8 cellular contexts compared by ENCODE assay signal in the genomic region with DNA sequence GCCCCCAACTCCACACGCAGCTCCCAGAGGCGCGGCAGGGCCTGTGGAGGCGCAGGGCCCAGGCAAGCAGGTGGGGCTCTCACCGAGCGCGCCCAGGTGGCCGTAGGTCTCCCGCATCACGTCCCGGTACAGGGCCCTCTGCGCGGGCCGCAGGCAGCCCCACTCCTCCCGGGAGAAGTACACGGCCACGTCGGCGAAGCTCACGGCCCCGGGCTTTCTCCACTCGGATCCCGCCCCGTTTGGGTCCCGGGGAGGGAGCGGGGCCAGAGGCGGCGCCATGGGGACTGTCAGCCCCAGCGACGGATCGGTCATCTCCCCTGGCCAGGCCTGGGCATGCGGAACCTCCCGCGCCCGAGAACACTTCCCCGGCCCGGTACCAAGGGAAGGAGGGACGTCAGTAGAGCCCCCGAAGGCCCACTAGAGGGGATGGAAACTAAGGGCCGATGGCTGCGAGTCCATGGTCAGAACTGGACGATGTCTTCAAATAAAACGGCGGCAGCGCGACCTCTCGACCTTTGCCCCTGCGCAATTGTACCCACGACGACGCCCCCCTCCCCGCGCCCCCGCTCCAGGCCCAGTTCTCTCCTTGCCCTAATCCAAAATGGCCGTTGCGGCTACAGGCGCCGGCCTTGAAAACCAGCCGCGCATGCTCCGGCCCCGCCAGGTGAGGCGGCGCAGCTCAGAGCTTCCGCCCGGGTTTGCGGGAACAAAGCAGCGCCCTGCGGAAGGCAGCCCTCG. TPM values are rescaled to one million over a fixed set of nuclear protein-coding genes. Genes with fewer than 3 reads are reported as not detected.
DNase-seq lines count a peak whose midpoint lies in the region; ATAC-seq, FAIRE-seq and TF ChIP-seq lines count a peak whose summit lies in the region.

A gene (minus strand): TSS at position 491 of the 738 bp plus-strand sequence. CDS start 179 bp downstream, at position 312.

- no peaks in the 10 kb centered on the region for H3K27me3 ChIP-seq in HCT116 (ENCODE audit: insufficient read depth, low read length)
- no peaks in the 10 kb centered on the region for H3K27me3 ChIP-seq in pancreas
- H3K27me3 ChIP-seq in thyroid gland, result no peaks in the 10 kb centered on the region

- peaks cover 36% of the 10 kb centered on the region for H3K36me3 Mint-ChIP-seq in activated naive CD8-positive, alpha-beta T cell treated with anti-CD3 and anti-CD28 coated beads for 36 hours

- no peaks in the 10 kb centered on the region for H3K27me3 Mint-ChIP-seq in activated naive CD8-positive, alpha-beta T cell treated with anti-CD3 and anti-CD28 coated beads for 36 hours

- peak within 1 kb of the TSS; percentile 99 for H3K27ac Mint-ChIP-seq in activated naive CD8-positive, alpha-beta T cell treated with anti-CD3 and anti-CD28 coated beads for 36 hours

- H3K4me1 ChIP-seq in HCT116 (ENCODE audit: control insufficient read depth in 1 of 2, insufficient read depth in 2 of 2, low read length in 2 of 2) (peaks cover 6 to 39% of the 10 kb centered on the region in 2 experiments; a peak in 3 of 4 replicates), pancreas (peaks cover 7 to 9% (median 8%) of the 10 kb centered on the region in 3 donors), thyroid gland (peaks cover 16 to 17% of the 10 kb centered on the region in 2 donors)

- peaks cover 32% of the 10 kb centered on the region for H3K4me1 Mint-ChIP-seq in activated naive CD8-positive, alpha-beta T cell treated with anti-CD3 and anti-CD28 coated beads for 36 hours

- peak within 1 kb of the TSS; percentile 98 for H3K4me3 Mint-ChIP-seq in activated naive CD8-positive, alpha-beta T cell treated with anti-CD3 and anti-CD28 coated beads for 36 hours

- peak within 1 kb of the TSS; percentile 78 for H3K9ac ChIP-seq in HCT116 (ENCODE audit: low read length)

- TF ChIP-seq CTCF in HCT116 (IDR thresholded peaks at IDR 0.05 in 2 of 3, conservative IDR thresholded peaks at IDR 0.05 in 1 of 3; ENCODE audit: borderline replicate concordance in 1 of 3, insufficient read depth in 1 of 3, low read depth in 2 of 3, low read length in 2 of 3) (no peak), pancreas (IDR thresholded peaks at IDR 0.05) (no peak), thyroid gland (IDR thresholded peaks at IDR 0.05) (no peak)

- TSS peak; percentile 77 for BruUV-seq in HCT116 (replicated peaks; lab: Mats Ljungman, UMichigan)

- DNase-seq in ELR (ENCODE audit: low read depth) (peak; percentile 86), HCT116 (ENCODE audit: low read depth, low spot score) (peak; percentile 70), NCI-H1105 treated with DMSO at 0.1 percent for 48 hours (lab: John Stamatoyannopoulos, UW) (peak; percentile 86), SW 1271 (lab: John Stamatoyannopoulos, UW) (peak; percentile 50 to 83), Right ventricle myocardium inferior (ENCODE audit: missing footprints) (peak; percentile 95), pancreas (peak; percentile 91 to 97 (median 94)), thyroid gland (peak; percentile 95)
- DNase-seq in activated naive CD8-positive, alpha-beta T cell treated with anti-CD3 and anti-CD28 coated beads for 36 hours, result peak; percentile 93

- peak within 1 kb of the TSS; percentile 33 for H2AFZ ChIP-seq in HCT116 (ENCODE audit: low read depth, low read length, poor library complexity, severe bottlenecking)

- H3K4me2 ChIP-seq in HCT116 (ENCODE audit: low read length), result peak within 1 kb of the TSS; percentile 85

- RAD21 ChIA-PET in HCT116 (lab: Charles Lee; ENCODE audit: low non-redundant PET in 1 of 2, low total read pairs in 2 of 2, uncharacterized antibody in 2 of 2, unreplicated experiment in 2 of 2), result interaction anchor here (1.2 to 2.1 kb wide), 3 partner anchors 23 to 104 kb away, joined by 3 to 18 read pairs (median 4); a partner anchor contains a TSS

- no peaks in the 10 kb centered on the region for H4K20me1 ChIP-seq in HCT116 (ENCODE audit: insufficient read depth)

- no peak for TF ChIP-seq POLR2A in HCT116 (IDR thresholded peaks at IDR 0.05; ENCODE audit: borderline replicate concordance, extremely low read depth, insufficient read depth, insufficient read length)
- peak; percentile 32 to 78 for TF ChIP-seq POLR2A in thyroid gland (IDR thresholded peaks at IDR 0.05)

- intact Hi-C loops in HCT116 (cut with micrococcal nuclease), result no loop called here
- intact Hi-C loops in Right ventricle myocardium inferior (cut with DNase I), result loop anchor here (1.0 kb wide), 2 partner anchors 24 to 37 kb away; a partner anchor contains a TSS
- intact Hi-C loops in pancreas (cut with DNase I), result no loop called here
- intact Hi-C loops in thyroid gland (cut with DNase I), result loop anchor here (5.0 to 10.0 kb wide), 2 partner anchors 38 to 100 kb away; a partner anchor contains a TSS

- FAIRE-seq in pancreas (lab: Jason Lieb, UNC), result no peak

- H3K9me3 ChIP-seq in HCT116 (ENCODE audit: control insufficient read depth in 1 of 2, insufficient read depth in 1 of 2, low read depth in 1 of 2, low read length in 2 of 2) (no peaks in the 10 kb centered on the region), pancreas (no peaks in the 10 kb centered on the region), thyroid gland (no peaks in the 10 kb centered on the region)

- H3K27ac ChIP-seq in HCT116 (ENCODE audit: low read depth, low read length) (peak within 1 kb of the TSS; percentile 82), pancreas (peak within 1 kb of the TSS; percentile 91 to 95 (median 95)), thyroid gland (peak within 1 kb of the TSS; percentile 77 to 92 (median 82))

- POLR2A ChIA-PET in HCT116 (lab: Charles Lee), result interaction anchor here (1.1 to 2.7 kb wide), 5 partner anchors 12 to 104 kb away, joined by 3 to 20 read pairs (median 5); a partner anchor contains a TSS

- no peaks in the 10 kb centered on the region for H3K9me2 ChIP-seq in HCT116 (ENCODE audit: insufficient read depth)

- H3K36me3 ChIP-seq in HCT116 (ENCODE audit: control insufficient read depth in 1 of 2, insufficient read depth in 2 of 2, low read length in 2 of 2) (no peaks in the 10 kb centered on the region), pancreas (peaks cover 0 to 7% (median 0%) of the 10 kb centered on the region in 3 donors), thyroid gland (peaks cover 8 to 17% of the 10 kb centered on the region in 2 donors)

- no peaks in the 10 kb centered on the region for H3K9me3 Mint-ChIP-seq in activated naive CD8-positive, alpha-beta T cell treated with anti-CD3 and anti-CD28 coated beads for 36 hours

- no peaks in the 10 kb centered on the region; the same call in 1 of the 2 replicates for H3K79me2 ChIP-seq in HCT116 (ENCODE audit: insufficient read depth, low read length)

- H3K4me3 ChIP-seq in HCT116 (replicated peaks in 1 of 2; ENCODE audit: low read depth in 1 of 2, low read length in 2 of 2), result peak within 1 kb of the TSS; percentile 60 to 79
- H3K4me3 ChIP-seq in pancreas, result peak within 1 kb of the TSS; percentile 53 to 79 (median 69)
- H3K4me3 ChIP-seq in thyroid gland (replicated peaks in 1 of 3), result peak within 1 kb of the TSS; percentile 59 to 81 (median 73)

- no peak for TF ChIP-seq RAD21 in HCT116 (IDR thresholded peaks at IDR 0.05; ENCODE audit: low read depth)

- CTCF ChIA-PET in HCT116 (lab: Charles Lee), result interaction anchor here (0.7 to 2.1 kb wide), 9 partner anchors 9 to 422 kb away, joined by 3 to 11 read pairs (median 4); a partner anchor contains a TSS

- 0 to 1% methylated on average over 63 to 70 of the region's 70 CpGs for WGBS in pancreas, 2 donors
- 0% methylated on average over 13 to 36 of the region's 70 CpGs for WGBS in thyroid gland, 2 donors

- ATAC-seq in HCT116 (peak; percentile 87), Right ventricle myocardium inferior (peak; percentile 90), pancreas (peak; percentile 90 to 95 (median 92))

TF ChIP-seq in HCT116, 20 proteins besides CTCF, POLR2A, EP300 and RAD21 (continues in another document):
- TF ChIP-seq ELF1 (IDR thresholded peaks at IDR 0.05; ENCODE audit: borderline replicate concordance, low read depth) (peak; percentile 88; the same call in 1 of the 2 replicates), CEBPB (IDR thresholded peaks at IDR 0.05; ENCODE audit: low read depth) (no peak), CBX3 (IDR thresholded peaks at IDR 0.05; ENCODE audit: low read depth) (no peak), ZFX (IDR thresholded peaks at IDR 0.05) (peak; percentile 96), EZH2 (IDR thresholded peaks at IDR 0.05) (no peak), SP1 (IDR thresholded peaks at IDR 0.05; ENCODE audit: low read depth) (peak; percentile 38; the same call in 1 of the 2 replicates), TCF7L2 (IDR thresholded peaks at IDR 0.05; ENCODE audit: borderline replicate concordance, extremely low read depth, insufficient read depth, insufficient read length) (peak; percentile 93), EZH2phosphoT487 (IDR thresholded peaks at IDR 0.05; ENCODE audit: borderline replicate concordance) (no peak)
- TF ChIP-seq, protein P1, sequence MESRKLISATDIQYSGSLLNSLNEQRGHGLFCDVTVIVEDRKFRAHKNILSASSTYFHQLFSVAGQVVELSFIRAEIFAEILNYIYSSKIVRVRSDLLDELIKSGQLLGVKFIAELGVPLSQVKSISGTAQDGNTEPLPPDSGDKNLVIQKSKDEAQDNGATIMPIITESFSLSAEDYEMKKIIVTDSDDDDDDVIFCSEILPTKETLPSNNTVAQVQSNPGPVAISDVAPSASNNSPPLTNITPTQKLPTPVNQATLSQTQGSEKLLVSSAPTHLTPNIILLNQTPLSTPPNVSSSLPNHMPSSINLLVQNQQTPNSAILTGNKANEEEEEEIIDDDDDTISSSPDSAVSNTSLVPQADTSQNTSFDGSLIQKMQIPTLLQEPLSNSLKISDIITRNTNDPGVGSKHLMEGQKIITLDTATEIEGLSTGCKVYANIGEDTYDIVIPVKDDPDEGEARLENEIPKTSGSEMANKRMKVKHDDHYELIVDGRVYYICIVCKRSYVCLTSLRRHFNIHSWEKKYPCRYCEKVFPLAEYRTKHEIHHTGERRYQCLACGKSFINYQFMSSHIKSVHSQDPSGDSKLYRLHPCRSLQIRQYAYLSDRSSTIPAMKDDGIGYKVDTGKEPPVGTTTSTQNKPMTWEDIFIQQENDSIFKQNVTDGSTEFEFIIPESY (IDR thresholded peaks at IDR 0.05; ENCODE audit: extremely low read depth, insufficient replicate concordance, low read length), result peak; percentile 20
- TF ChIP-seq, protein P2, sequence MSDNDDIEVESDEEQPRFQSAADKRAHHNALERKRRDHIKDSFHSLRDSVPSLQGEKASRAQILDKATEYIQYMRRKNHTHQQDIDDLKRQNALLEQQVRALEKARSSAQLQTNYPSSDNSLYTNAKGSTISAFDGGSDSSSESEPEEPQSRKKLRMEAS (IDR thresholded peaks at IDR 0.05), result peak; percentile 88
- TF ChIP-seq, protein P3, sequence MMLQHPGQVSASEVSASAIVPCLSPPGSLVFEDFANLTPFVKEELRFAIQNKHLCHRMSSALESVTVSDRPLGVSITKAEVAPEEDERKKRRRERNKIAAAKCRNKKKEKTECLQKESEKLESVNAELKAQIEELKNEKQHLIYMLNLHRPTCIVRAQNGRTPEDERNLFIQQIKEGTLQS (IDR thresholded peaks at IDR 0.05), result no peak

RNA-seq across cellular contexts. Expression of the gene that starts here (rescaled TPM):
- 2.1 TPM for total RNA-seq in HCT116 (2021; ENCODE audit: unreplicated experiment)
- 0.67 and 1.6 TPM in 2 replicates for polyA plus RNA-seq in HCT116 (2012)
- total RNA-seq in activated naive CD8-positive, alpha-beta T cell treated with anti-CD3 and anti-CD28 coated beads for 36 hours, result 10 to 100 TPM; 10.9 to 11.2 TPM
- 5.7 TPM for total RNA-seq in Right ventricle myocardium inferior
- 1 to 10 TPM; 2.7 to 6.0 (median 4.5) TPM for total RNA-seq in pancreas
- 1 to 10 TPM; 5.5 to 6.9 TPM for polyA plus RNA-seq in pancreas
- total RNA-seq in thyroid gland, result 10 to 100 TPM; 13.6 to 30.7 (median 21.8) TPM

Comparison
In these comparisons a context has a peak if more than half of its experiments do, and no peak if none do; other contexts are left out.
1. Peak in every context shown above with its lines: DNase-seq, ATAC-seq, H3K4me3 ChIP-seq and H3K27ac ChIP-seq.
2. intact Hi-C loops: an anchor here in Right ventricle myocardium inferior (1.0 kb wide) and thyroid gland (5.0 to 10.0 kb wide); none called in HCT116 and pancreas.